1 cellular context compared by ENCODE assay signal in the genomic region with DNA sequence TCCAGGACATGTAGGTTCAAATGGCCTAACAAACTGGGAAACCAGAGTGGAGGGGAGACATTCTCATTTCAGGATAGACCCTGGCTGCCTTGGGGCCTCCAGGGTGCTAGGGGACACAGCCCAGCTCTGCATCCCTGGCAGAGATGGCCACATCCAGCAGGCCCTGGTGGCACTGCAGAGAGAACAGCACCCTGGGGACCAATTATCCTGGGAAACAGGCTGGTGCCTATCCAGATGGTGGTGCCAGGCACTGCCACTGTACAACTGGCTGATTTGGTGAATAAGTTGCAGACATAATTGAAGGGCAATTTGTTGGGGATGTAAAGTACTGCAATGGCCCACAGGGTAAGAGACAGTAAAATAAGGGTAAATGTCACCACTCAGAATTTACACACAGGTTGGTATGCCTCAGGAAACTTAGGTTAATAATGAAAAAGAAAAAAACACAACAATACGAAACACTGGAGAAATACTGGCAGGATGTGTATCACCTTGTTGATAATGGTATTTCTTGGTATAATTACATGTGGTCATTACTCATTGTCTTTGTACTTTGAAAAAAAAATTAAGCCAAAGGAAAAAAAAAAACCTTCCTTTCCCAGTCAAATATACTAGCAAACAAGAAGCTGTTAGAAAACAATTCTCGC.
TF ChIP-seq lines count a peak whose summit lies in the region.

No MANE protein-coding gene starts in this region.

TF ChIP-seq in HepG2, 621 proteins besides CTCF, POLR2A, EP300 and RAD21 (continued from another document):
- TF ChIP-seq TRIM22 (IDR thresholded peaks at IDR 0.05), result no peak
- no peak for TF ChIP-seq ZNF232 (CRISPR knock-in tag; IDR thresholded peaks at IDR 0.05; ENCODE audit: borderline replicate concordance)
- no peak for TF ChIP-seq RFX3 (CRISPR knock-in tag; IDR thresholded peaks at IDR 0.05)
- no peak for TF ChIP-seq TOPORS (CRISPR knock-in tag; IDR thresholded peaks at IDR 0.05)
